Comparison of ENCODE assay signal across 1 cellular context in the genomic region with DNA sequence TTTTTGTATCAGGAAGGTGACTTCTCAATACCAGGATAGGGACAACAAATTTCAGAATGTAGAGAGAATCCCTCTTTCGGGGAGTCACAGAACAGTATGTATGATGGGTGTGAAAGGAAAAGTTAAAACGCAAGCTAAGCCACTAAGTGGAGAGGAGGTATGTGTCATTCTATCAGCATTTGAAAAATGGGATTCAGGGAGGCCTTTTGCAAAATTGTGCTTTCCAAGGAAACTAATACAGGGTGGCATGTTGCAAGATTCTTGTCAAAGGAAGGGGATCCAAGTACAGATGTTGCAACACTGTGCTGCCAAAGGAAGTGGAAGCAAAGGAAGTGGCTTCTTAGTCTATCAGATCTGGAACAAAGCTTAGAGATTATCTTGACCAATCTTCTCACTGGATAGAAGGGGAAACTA.
A peak's percentile ranks its signal among the peaks of the same experiment; 100 is the strongest.
TF ChIP-seq lines count a peak whose summit lies in the region.

No MANE protein-coding gene starts in this region.

TF ChIP-seq in A549, 52 proteins besides CTCF, POLR2A, EP300 and RAD21 (continued from another document):
- no peak for TF ChIP-seq PBX3 (IDR thresholded peaks at IDR 0.05)
- TF ChIP-seq BHLHE40 (IDR thresholded peaks at IDR 0.05; ENCODE audit: low read depth, low read length) = no peak
- TF ChIP-seq ZFP36 (IDR thresholded peaks at IDR 0.05; ENCODE audit: borderline replicate concordance, partially characterized antibody) = no peak
- TF ChIP-seq NR3C1 (IDR thresholded peaks at IDR 0.05) = no peak
- no peak for TF ChIP-seq CBX8 (IDR thresholded peaks at IDR 0.05)
- TF ChIP-seq NFE2L2 (conservative IDR thresholded peaks at IDR 0.05; ENCODE audit: low read length) = no peak
- TF ChIP-seq, protein P1, sequence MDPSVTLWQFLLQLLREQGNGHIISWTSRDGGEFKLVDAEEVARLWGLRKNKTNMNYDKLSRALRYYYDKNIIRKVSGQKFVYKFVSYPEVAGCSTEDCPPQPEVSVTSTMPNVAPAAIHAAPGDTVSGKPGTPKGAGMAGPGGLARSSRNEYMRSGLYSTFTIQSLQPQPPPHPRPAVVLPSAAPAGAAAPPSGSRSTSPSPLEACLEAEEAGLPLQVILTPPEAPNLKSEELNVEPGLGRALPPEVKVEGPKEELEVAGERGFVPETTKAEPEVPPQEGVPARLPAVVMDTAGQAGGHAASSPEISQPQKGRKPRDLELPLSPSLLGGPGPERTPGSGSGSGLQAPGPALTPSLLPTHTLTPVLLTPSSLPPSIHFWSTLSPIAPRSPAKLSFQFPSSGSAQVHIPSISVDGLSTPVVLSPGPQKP (IDR thresholded peaks at IDR 0.05; ENCODE audit: low read depth, low read length) = no peak
- TF ChIP-seq GATA3 (IDR thresholded peaks at IDR 0.05; ENCODE audit: borderline replicate concordance) = peak; percentile 16; the same call in 1 of the 2 replicates
- TF ChIP-seq KDM5A (IDR thresholded peaks at IDR 0.05) = no peak
- peak; percentile 94 to 96 for TF ChIP-seq CEBPB (IDR thresholded peaks at IDR 0.05)
- TF ChIP-seq, protein P2, sequence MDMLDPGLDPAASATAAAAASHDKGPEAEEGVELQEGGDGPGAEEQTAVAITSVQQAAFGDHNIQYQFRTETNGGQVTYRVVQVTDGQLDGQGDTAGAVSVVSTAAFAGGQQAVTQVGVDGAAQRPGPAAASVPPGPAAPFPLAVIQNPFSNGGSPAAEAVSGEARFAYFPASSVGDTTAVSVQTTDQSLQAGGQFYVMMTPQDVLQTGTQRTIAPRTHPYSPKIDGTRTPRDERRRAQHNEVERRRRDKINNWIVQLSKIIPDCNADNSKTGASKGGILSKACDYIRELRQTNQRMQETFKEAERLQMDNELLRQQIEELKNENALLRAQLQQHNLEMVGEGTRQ (IDR thresholded peaks at IDR 0.05) = no peak
- TF ChIP-seq, protein P3, sequence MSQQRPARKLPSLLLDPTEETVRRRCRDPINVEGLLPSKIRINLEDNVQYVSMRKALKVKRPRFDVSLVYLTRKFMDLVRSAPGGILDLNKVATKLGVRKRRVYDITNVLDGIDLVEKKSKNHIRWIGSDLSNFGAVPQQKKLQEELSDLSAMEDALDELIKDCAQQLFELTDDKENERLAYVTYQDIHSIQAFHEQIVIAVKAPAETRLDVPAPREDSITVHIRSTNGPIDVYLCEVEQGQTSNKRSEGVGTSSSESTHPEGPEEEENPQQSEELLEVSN (IDR thresholded peaks at IDR 0.05; ENCODE audit: borderline replicate concordance, low read depth) = no peak
- TF ChIP-seq PHF8 (IDR thresholded peaks at IDR 0.05; ENCODE audit: borderline replicate concordance, low read depth) = no peak
- TF ChIP-seq TP53 (CRISPR knock-in tag; IDR thresholded peaks at IDR 0.05) = no peak
- no peak for TF ChIP-seq RFX5 (IDR thresholded peaks at IDR 0.05)
